Comparison of ENCODE assay signal across 8 cellular contexts in the genomic region with DNA sequence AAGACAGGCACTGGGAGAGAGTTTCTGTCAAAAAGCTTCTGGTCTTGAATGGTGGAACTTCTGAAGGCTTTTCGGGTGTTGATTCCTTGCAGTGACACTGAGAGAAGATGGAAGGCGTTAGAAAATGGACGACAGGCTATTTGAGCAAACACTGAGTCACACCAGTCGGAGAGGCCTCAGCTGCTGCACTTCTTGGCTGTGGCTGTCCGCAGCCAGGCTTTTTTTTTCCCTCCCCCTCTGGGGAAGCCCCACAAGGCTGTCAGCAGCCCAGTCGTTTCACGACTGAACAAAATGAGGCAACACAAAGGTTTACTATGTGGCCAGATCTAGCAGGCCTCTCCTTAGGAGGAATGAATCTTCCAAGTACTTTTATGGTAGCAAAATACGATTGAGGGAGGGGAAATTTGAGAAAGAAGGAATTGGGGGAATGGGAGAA. TPM values are rescaled to one million over a fixed set of nuclear protein-coding genes. Genes with fewer than 3 reads are reported as not detected.
A peak's percentile ranks its signal among the peaks of the same experiment; 100 is the strongest.
DNase-seq lines count a peak whose midpoint lies in the region; ATAC-seq and TF ChIP-seq lines count a peak whose summit lies in the region.

No MANE protein-coding gene starts in this region.

- H3K9me3 Mint-ChIP-seq in activated naive CD4-positive, alpha-beta T cell treated with anti-CD3 and anti-CD28 coated beads, Interleukin-2, amount 10 ng/mL, durations not matched to agents 7 days and 5 days, result no peaks in the 10 kb centered on the region

- no peak for TF ChIP-seq CTCF in KMS-11 (conservative IDR thresholded peaks at IDR 0.05; ENCODE audit: low read depth, low read length)

- H3K27me3 ChIP-seq in KMS-11 (ENCODE audit: insufficient read depth, low read depth), result no peaks in the 10 kb centered on the region

- no peaks in the 10 kb centered on the region for H4K20me1 ChIP-seq in KMS-11 (ENCODE audit: insufficient read depth)

- peak overlapping the region; percentile 13; the same call in 1 of the 2 replicates for H3K4me2 ChIP-seq in KMS-11

- no peak overlapping the region for H2AFZ ChIP-seq in KMS-11 (ENCODE audit: low read depth)

- H3K36me3 Mint-ChIP-seq in activated naive CD4-positive, alpha-beta T cell treated with anti-CD3 and anti-CD28 coated beads, Interleukin-2, amount 10 ng/mL, durations not matched to agents 7 days and 5 days, result peaks cover 59% of the 10 kb centered on the region

- CTCF ChIA-PET in activated naive CD4-positive, alpha-beta T cell treated with anti-CD3 and anti-CD28 coated beads, Interleukin-2, amount 10 ng/mL, durations not matched to agents 7 days and 5 days (lab: Charles Lee), result interaction anchor here (1.0 to 2.6 kb wide), 5 partner anchors 12 to 189 kb away, joined by 3 to 13 read pairs (median 3); no protein-coding TSS in a partner anchor

- no peaks in the 10 kb centered on the region for H3K27me3 Mint-ChIP-seq in activated naive CD4-positive, alpha-beta T cell treated with anti-CD3 and anti-CD28 coated beads, Interleukin-2, amount 10 ng/mL, durations not matched to agents 7 days and 5 days

- intact Hi-C loops in Right ventricle myocardium superior (cut with DNase I) (no loop called here), posterior vena cava (cut with DNase I) (loop anchor here in 1 of 2 donors (5.0 kb wide), 1 partner anchor 184 kb away; a partner anchor contains a TSS)

- ATAC-seq in Right ventricle myocardium superior (ENCODE audit: poor library complexity), result peak; percentile 90

- no peak overlapping the region for H3K4me3 ChIP-seq in KMS-11 (IDR thresholded peaks at IDR 0.05; ENCODE audit: insufficient read depth, low read depth, low read length)

- no peaks in the 10 kb centered on the region for H3K79me2 ChIP-seq in KMS-11 (ENCODE audit: insufficient read depth, low read depth)

- H3K9ac ChIP-seq in KMS-11, result peak overlapping the region; percentile 23; the same call in 1 of the 2 replicates

- H3K27ac Mint-ChIP-seq in activated naive CD4-positive, alpha-beta T cell treated with anti-CD3 and anti-CD28 coated beads, Interleukin-2, amount 10 ng/mL, durations not matched to agents 7 days and 5 days, result peak overlapping the region; percentile 73

- peak; percentile 44 to 66 (median 60) for DNase-seq in stimulated activated CD4-positive, alpha-beta T cell treated with anti-CD3 and anti-CD28 coated beads, Interleukin-12 subunit alpha, Interleukin-12 subunit beta, amount 100 ng/mL, for 48 hours (ENCODE audit: low read depth in 2 of 3, low spot score in 1 of 3)
- DNase-seq in stimulated activated CD4-positive, alpha-beta T cell treated with anti-CD3 and anti-CD28 coated beads, Interleukin-12 subunit alpha, Interleukin-12 subunit beta, amount 100 ng/mL, for 4 hours, result no peak
- DNase-seq in activated naive CD4-positive, alpha-beta T cell treated with anti-CD3 and anti-CD28 coated beads, Interleukin-2, amount 10 ng/mL, durations not matched to agents 7 days and 5 days, result no peak
- peak; percentile 78 for DNase-seq in Right ventricle myocardium superior
- DNase-seq in posterior vena cava (ENCODE audit: low spot score), result peak; percentile 90
- no peak for DNase-seq in NCI-H82 (lab: John Stamatoyannopoulos, UW)
- no peak for DNase-seq in activated gamma-delta T cell treated with Interleukin-2 at 50 U/mL for 16 hours

- H3K27ac ChIP-seq in KMS-11, result peak overlapping the region; percentile 70

- no peaks in the 10 kb centered on the region for H3K36me3 ChIP-seq in KMS-11 (ENCODE audit: insufficient read depth)

- H3K4me1 Mint-ChIP-seq in activated naive CD4-positive, alpha-beta T cell treated with anti-CD3 and anti-CD28 coated beads, Interleukin-2, amount 10 ng/mL, durations not matched to agents 7 days and 5 days, result peaks cover 32% of the 10 kb centered on the region

- peaks cover 32% of the 10 kb centered on the region for H3K4me1 ChIP-seq in KMS-11 (ENCODE audit: low read depth, poor library complexity, severe bottlenecking)

- no peak overlapping the region for H3K4me3 Mint-ChIP-seq in activated naive CD4-positive, alpha-beta T cell treated with anti-CD3 and anti-CD28 coated beads, Interleukin-2, amount 10 ng/mL, durations not matched to agents 7 days and 5 days

RNA-seq across cellular contexts. Expression of a gene that starts 25.9 kb away (rescaled TPM):
- 0.24 TPM for total RNA-seq in Right ventricle myocardium superior
- 1 to 10 TPM in 1 of 2 donors, under 1 TPM in 1; 0.37 to 1.2 TPM for total RNA-seq in posterior vena cava

RNA-seq across cellular contexts. Expression of a gene that starts 35.2 kb away (rescaled TPM):
- total RNA-seq in Right ventricle myocardium superior (not detected), posterior vena cava (not detected)

RNA-seq across cellular contexts. Expression of a gene that starts 43.7 kb away (rescaled TPM):
- 15.8 TPM for total RNA-seq in Right ventricle myocardium superior
- 10 to 100 TPM; 10.4 to 11.6 TPM for total RNA-seq in posterior vena cava

RNA-seq across cellular contexts. Expression of a gene that starts 51.6 kb away (rescaled TPM):
- 41.0 TPM for total RNA-seq in Right ventricle myocardium superior
- 10 to 100 TPM; 72.8 to 94.3 TPM for total RNA-seq in posterior vena cava

Comparison
In these comparisons a context has a peak if more than half of its experiments do, and no peak if none do; other contexts are left out.
1. DNase-seq: peak in stimulated activated CD4-positive, alpha-beta T cell treated with anti-CD3 and anti-CD28 coated beads, Interleukin-12 subunit alpha, Interleukin-12 subunit beta, amount 100 ng/mL, for 48 hours (3 of 3), Right ventricle myocardium superior (single experiment) and posterior vena cava (single experiment); none in stimulated activated CD4-positive, alpha-beta T cell treated with anti-CD3 and anti-CD28 coated beads, Interleukin-12 subunit alpha, Interleukin-12 subunit beta, amount 100 ng/mL, for 4 hours (single experiment), activated naive CD4-positive, alpha-beta T cell treated with anti-CD3 and anti-CD28 coated beads, Interleukin-2, amount 10 ng/mL, durations not matched to agents 7 days and 5 days (single experiment), NCI-H82 (single experiment) and activated gamma-delta T cell treated with Interleukin-2 at 50 U/mL for 16 hours (single experiment).